ENCODE assay signal across 9 cellular contexts in genomic region chr15:29333261-29333660, GRCh38.
"Had no signal": no experiment of that assay in that cellular context is flagged by ENCODE, and none has a peak within 500 bp of the region (broad histone marks: within the 10 kb centered on the region; RNA-seq: fewer than 3 reads in every experiment).

No MANE protein-coding gene starts in this region.

- H3K9me3 Mint-ChIP-seq: GM23338, H9, HFFc6 had no signal

- H3K4me2 ChIP-seq: GM23338 had no signal

- H3K4me1 Mint-ChIP-seq: GM23338 had no signal

- H3K27ac ChIP-seq: GM23248 had no signal

- H3K9me3 ChIP-seq: HAP-1 had no signal

- ATAC-seq: GM23338, HCT116 had no signal

- H3K36me3 ChIP-seq: HAP-1 had no signal

- H3K27ac Mint-ChIP-seq: GM23338, HFFc6 had no signal

- H2AFZ ChIP-seq: GM23248, GM23338 had no signal

- H3K4me3 ChIP-seq: GM23248, GM23338, HAP-1 had no signal

- H3K4me1 ChIP-seq: HAP-1 had no signal

- DNase-seq: GM23248, GOT3, H7, H9, HCEC 1CT, HFFc6 had no signal

- H3K9ac ChIP-seq: GM23248 had no signal

- H3K4me3 Mint-ChIP-seq: GM23338, H9, HFFc6 had no signal
